ENCODE assay signal across 8 cellular contexts in genomic region chr9:122809261-122809660, GRCh38. TPM values are rescaled to one million over a fixed set of nuclear protein-coding genes. Genes with fewer than 3 reads are reported as not detected.
DNase-seq lines count a peak whose midpoint lies in the region; FAIRE-seq and TF ChIP-seq lines count a peak whose summit lies in the region.
"Not testable (repeated sequence)": the region's sequence is repeated elsewhere in the genome, so short reads cannot be mapped to it uniquely, and the experiment has no call there.
"Had no signal": no experiment of that assay in that cellular context is flagged by ENCODE, and none has a peak within 500 bp of the region (broad histone marks: within the 10 kb centered on the region; RNA-seq: fewer than 3 reads in every experiment).

No MANE protein-coding gene starts in this region.

- H3K4me1 ChIP-seq in small intestine (ENCODE audit: control insufficient read depth in 2 of 2, insufficient read depth in 1 of 2, low read depth in 1 of 2, low read length in 1 of 2): not testable (repeated sequence)

- not testable (repeated sequence) for H3K36me3 ChIP-seq in small intestine (ENCODE audit: control insufficient read depth in 2 of 2, insufficient read depth in 2 of 2, low read length in 2 of 2)

- 15 to 55% (median 44%) methylated on average over 7 of the region's 7 CpGs for WGBS in small intestine, 3 donors

- H3K9me3 ChIP-seq in small intestine (ENCODE audit: control insufficient read depth, low read depth): not testable (repeated sequence)

- H3K27ac ChIP-seq in VCaP: peak overlapping the region; percentile 91
- H3K27ac ChIP-seq in small intestine (ENCODE audit: low read depth in 1 of 2, low read length in 1 of 2): not testable (repeated sequence)

- DNase-seq in DMS53 (lab: John Stamatoyannopoulos, UW) (peak; percentile 75), NCI-H1105 (lab: John Stamatoyannopoulos, UW) (peak; percentile 42), NCI-H2081 treated with DMSO at 0.1 percent for 48 hours (lab: John Stamatoyannopoulos, UW) (peak; percentile 40), NCI-H526 (lab: John Stamatoyannopoulos, UW) (peak; percentile 36 to 54), islet precursor cell (peak; percentile 31), small intestine (peak; percentile 16)

- not testable (repeated sequence) for TF ChIP-seq CTCF in VCaP (conservative IDR thresholded peaks at IDR 0.05)

- H3K4me3 ChIP-seq in small intestine (ENCODE audit: low read depth in 1 of 2, low read length in 2 of 2): not testable (repeated sequence)

- not testable (repeated sequence) for FAIRE-seq in small intestine (lab: Jason Lieb, UNC)

- not testable (repeated sequence) for H3K27me3 ChIP-seq in small intestine (ENCODE audit: control insufficient read depth in 2 of 2, insufficient read depth in 2 of 2, low read length in 2 of 2)

RNA-seq across cellular contexts. Expression of gene OR1K1, which starts 9.3 kb away (rescaled TPM):
- polyA plus RNA-seq in small intestine: not detected
- polyA plus RNA-seq: CD4-positive, alpha-beta memory T cell had no signal

RNA-seq across cellular contexts. Expression of gene PDCL, which starts 19.1 kb away (rescaled TPM):
- 1 to 10 TPM; 7.8 to 9.2 (median 8.5) TPM for polyA plus RNA-seq in small intestine

RNA-seq across cellular contexts. Expression of gene OR5C1, which starts 20.5 kb away (rescaled TPM):
- not detected for polyA plus RNA-seq in small intestine
- polyA plus RNA-seq: CD4-positive, alpha-beta memory T cell had no signal

Comparison
In these comparisons a context has a peak if more than half of its experiments do, and no peak if none do; other contexts are left out.
1. DNase-seq: peak in every context shown above with its lines; median percentile 75 in DMS53; 45 in NCI-H526; 42 in NCI-H1105; 40 in NCI-H2081 treated with DMSO at 0.1 percent for 48 hours; 31 in islet precursor cell; 16 in small intestine.